1 cellular context compared by ENCODE assay signal in genomic region chr7:66920769-66921395, GRCh38.
TF ChIP-seq lines count a peak whose summit lies in the region.

TSS of gene TMEM248 (plus strand) at chr7:66921225. CDS start at chr7:66941866, 20,641 bp downstream.

TF ChIP-seq in IMR-90, 13 proteins besides CTCF, POLR2A, EP300 and RAD21 (continued from another document):
- TF ChIP-seq USF2 (IDR thresholded peaks at IDR 0.05; ENCODE audit: low read depth, low read length) = no peak
